Comparison of ENCODE assay signal across 1 cellular context in the genomic region with DNA sequence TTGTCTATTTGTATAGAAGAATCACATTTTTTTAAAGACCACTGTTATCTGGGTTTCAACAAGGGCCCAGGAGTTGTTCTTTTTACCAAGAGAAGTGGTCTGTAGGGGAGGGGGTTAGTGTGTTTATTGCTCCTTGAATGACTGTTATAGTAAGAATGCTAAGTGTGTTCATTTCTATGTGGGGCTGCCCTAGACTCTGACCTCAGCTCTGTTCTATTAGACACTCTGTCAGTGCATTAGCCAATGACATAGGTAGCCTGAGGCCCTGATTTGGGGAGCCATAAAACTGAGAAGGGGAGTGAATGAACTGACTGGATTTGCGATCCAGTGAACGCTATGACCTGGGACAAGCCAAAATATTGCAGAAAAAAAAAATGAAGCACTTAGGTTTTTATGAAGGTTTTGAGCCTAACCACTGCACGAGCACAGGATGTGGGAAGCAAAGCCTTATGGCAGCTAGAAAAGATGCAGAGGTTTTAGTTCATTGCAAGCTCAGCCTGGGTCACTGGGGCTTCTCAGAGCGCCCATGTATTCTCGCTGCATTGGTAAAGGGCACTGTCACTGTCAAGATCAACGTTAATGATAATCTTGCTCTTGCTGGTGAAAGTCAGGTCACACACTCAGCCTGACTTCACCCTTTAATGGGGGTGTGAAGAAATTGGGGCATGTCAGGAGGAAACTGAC.
TF ChIP-seq lines count a peak whose summit lies in the region.

No MANE protein-coding gene starts in this region.

TF ChIP-seq in WTC11, 78 proteins besides CTCF, POLR2A, EP300 and RAD21 (continued from another document):
- TF ChIP-seq, protein P1, sequence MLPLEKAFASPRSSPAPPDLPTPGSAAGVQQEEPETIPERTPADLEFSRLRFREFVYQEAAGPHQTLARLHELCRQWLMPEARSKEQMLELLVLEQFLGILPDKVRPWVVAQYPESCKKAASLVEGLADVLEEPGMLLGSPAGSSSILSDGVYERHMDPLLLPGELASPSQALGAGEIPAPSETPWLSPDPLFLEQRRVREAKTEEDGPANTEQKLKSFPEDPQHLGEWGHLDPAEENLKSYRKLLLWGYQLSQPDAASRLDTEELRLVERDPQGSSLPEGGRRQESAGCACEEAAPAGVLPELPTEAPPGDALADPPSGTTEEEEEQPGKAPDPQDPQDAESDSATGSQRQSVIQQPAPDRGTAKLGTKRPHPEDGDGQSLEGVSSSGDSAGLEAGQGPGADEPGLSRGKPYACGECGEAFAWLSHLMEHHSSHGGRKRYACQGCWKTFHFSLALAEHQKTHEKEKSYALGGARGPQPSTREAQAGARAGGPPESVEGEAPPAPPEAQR (CRISPR knock-in tag; IDR thresholded peaks at IDR 0.05): no peak
